8 cellular contexts compared by ENCODE assay signal in genomic region chr16:4253394-4254150, GRCh38. TPM values are rescaled to one million over a fixed set of nuclear protein-coding genes. Genes with fewer than 3 reads are reported as not detected.
DNase-seq lines count a peak whose midpoint lies in the region; ATAC-seq and TF ChIP-seq lines count a peak whose summit lies in the region.

No MANE protein-coding gene starts in this region.

- peak overlapping the region; percentile 88 for H3K4me3 Mint-ChIP-seq in activated T-helper 2 cell treated with anti-CD3 and anti-CD28 coated beads, Interferon-gamma antibody, Interleukin-2, Interleukin-4, amounts not matched to agents 10 μg/mL and 5 μg/mL and 100 μg/mL, durations not matched to agents 14 hours and 24 hours and 36 hours (ENCODE audit: low read depth)
- peak overlapping the region; percentile 94 for H3K4me3 Mint-ChIP-seq in natural killer cell

- H3K9me3 Mint-ChIP-seq in activated T-helper 2 cell treated with anti-CD3 and anti-CD28 coated beads, Interferon-gamma antibody, Interleukin-2, Interleukin-4, amounts not matched to agents 10 μg/mL and 5 μg/mL and 100 μg/mL, durations not matched to agents 14 hours and 24 hours and 36 hours = no peaks in the 10 kb centered on the region
- no peaks in the 10 kb centered on the region for H3K9me3 Mint-ChIP-seq in natural killer cell

- no peaks in the 10 kb centered on the region for H3K9me3 ChIP-seq in fibroblast of lung (ENCODE audit: control insufficient read depth, insufficient read depth, low read depth, low read length)

- ATAC-seq in natural killer cell = peak; percentile 92 to 99 (median 92)

- no peaks in the 10 kb centered on the region for H3K79me2 ChIP-seq in fibroblast of lung (ENCODE audit: control insufficient read depth, insufficient read depth, low read length)

- H3K36me3 ChIP-seq in fibroblast of lung (ENCODE audit: control insufficient read depth, insufficient read depth, low read length) = no peaks in the 10 kb centered on the region

- intact Hi-C loops in activated T-helper 2 cell treated with anti-CD3 and anti-CD28 coated beads, Interferon-gamma antibody, Interleukin-2, Interleukin-4, amounts not matched to agents 10 μg/mL and 5 μg/mL and 100 μg/mL, durations not matched to agents 14 hours and 24 hours and 36 hours (cut with micrococcal nuclease) = loop anchor here (1.0 to 5.0 kb wide), 4 partner anchors 18 to 137 kb away; partner anchors contain the start of gene ADCY9
- intact Hi-C loops in natural killer cell (cut with micrococcal nuclease) = loop anchor here (1.0 to 10.0 kb wide), 6 partner anchors 54 to 514 kb away; partner anchors contain the start of genes ADCY9, UBALD1 and ZNF500

- peak overlapping the region; percentile 95 for H3K27ac Mint-ChIP-seq in activated T-helper 2 cell treated with anti-CD3 and anti-CD28 coated beads, Interferon-gamma antibody, Interleukin-2, Interleukin-4, amounts not matched to agents 10 μg/mL and 5 μg/mL and 100 μg/mL, durations not matched to agents 14 hours and 24 hours and 36 hours
- peak overlapping the region; percentile 89 to 96 for H3K27ac Mint-ChIP-seq in natural killer cell

- H3K9ac ChIP-seq in fibroblast of lung (ENCODE audit: insufficient read depth, low read length) = peak overlapping the region; percentile 69

- peak overlapping the region; percentile 54 for H3K4me3 ChIP-seq in LNCaP clone FGC (ENCODE audit: low read depth, low read length)
- H3K4me3 ChIP-seq in fibroblast of lung (replicated peaks in 1 of 4; ENCODE audit: control extremely low read depth in 1 of 4, insufficient read depth in 1 of 4, low read depth in 3 of 4, low read length in 4 of 4) = peak overlapping the region; percentile 59 to 74 (median 67)

- peaks cover 15% of the 10 kb centered on the region for H3K36me3 Mint-ChIP-seq in activated T-helper 2 cell treated with anti-CD3 and anti-CD28 coated beads, Interferon-gamma antibody, Interleukin-2, Interleukin-4, amounts not matched to agents 10 μg/mL and 5 μg/mL and 100 μg/mL, durations not matched to agents 14 hours and 24 hours and 36 hours (ENCODE audit: low read depth)
- H3K36me3 Mint-ChIP-seq in natural killer cell = no peaks in the 10 kb centered on the region

- peak overlapping the region; percentile 56 for H3K4me2 ChIP-seq in fibroblast of lung (ENCODE audit: extremely low read depth, insufficient read depth, low read length)

- H4K20me1 ChIP-seq in fibroblast of lung (ENCODE audit: control insufficient read depth, extremely low read depth, insufficient read depth, low read length) = no peaks in the 10 kb centered on the region

- no peak for TF ChIP-seq CTCF in LNCaP clone FGC (IDR thresholded peaks at IDR 0.05; ENCODE audit: control insufficient read depth, extremely low read depth, insufficient read depth)
- TF ChIP-seq CTCF in fibroblast of lung (conservative IDR thresholded peaks at IDR 0.05 in 1 of 2, IDR thresholded peaks at IDR 0.05 in 1 of 2; ENCODE audit: low read depth in 1 of 2, low read length in 2 of 2) = no peak
- no peak for TF ChIP-seq CTCF in natural killer cell (IDR thresholded peaks at IDR 0.05)

- H2AFZ ChIP-seq in fibroblast of lung (ENCODE audit: low read length) = peak overlapping the region; percentile 52

- peaks cover 3% of the 10 kb centered on the region for H3K4me1 Mint-ChIP-seq in activated T-helper 2 cell treated with anti-CD3 and anti-CD28 coated beads, Interferon-gamma antibody, Interleukin-2, Interleukin-4, amounts not matched to agents 10 μg/mL and 5 μg/mL and 100 μg/mL, durations not matched to agents 14 hours and 24 hours and 36 hours (ENCODE audit: low read depth)
- peaks cover 0 to 9% of the 10 kb centered on the region in 2 donors for H3K4me1 Mint-ChIP-seq in natural killer cell

- no peaks in the 10 kb centered on the region for H3K27me3 ChIP-seq in fibroblast of lung (ENCODE audit: control insufficient read depth, insufficient read depth, low read length)

- DNase-seq in EL = peak; percentile 99
- DNase-seq in H4 (ENCODE audit: low spot score) = peak; percentile 97
- peak; percentile 97 for DNase-seq in LNCaP clone FGC (ENCODE audit: low read depth)
- peak; percentile 100 for DNase-seq in RPMI8226
- peak; percentile 99 for DNase-seq in activated T-helper 2 cell treated with anti-CD3 and anti-CD28 coated beads, Interferon-gamma antibody, Interleukin-2, Interleukin-4, amounts not matched to agents 10 μg/mL and 5 μg/mL and 100 μg/mL, durations not matched to agents 14 hours and 24 hours and 36 hours (ENCODE audit: low spot score)
- peak; percentile 99 for DNase-seq in fibroblast of lung (ENCODE audit: low read depth in 2 of 2)
- DNase-seq in natural killer cell = peak; percentile 97
- peak; percentile 97 to 100 (median 99) for DNase-seq in stimulated activated naive CD4-positive, alpha-beta T cell (lab: John Stamatoyannopoulos, UW)

- H3K27ac ChIP-seq in fibroblast of lung (ENCODE audit: insufficient read depth, low read length) = peak overlapping the region; percentile 83

- H3K27me3 Mint-ChIP-seq in activated T-helper 2 cell treated with anti-CD3 and anti-CD28 coated beads, Interferon-gamma antibody, Interleukin-2, Interleukin-4, amounts not matched to agents 10 μg/mL and 5 μg/mL and 100 μg/mL, durations not matched to agents 14 hours and 24 hours and 36 hours (ENCODE audit: low read depth) = no peaks in the 10 kb centered on the region
- H3K27me3 Mint-ChIP-seq in natural killer cell (ENCODE audit: low read depth in 2 of 2) = no peaks in the 10 kb centered on the region

- H3K4me1 ChIP-seq in fibroblast of lung (ENCODE audit: control insufficient read depth, extremely low read depth, insufficient read depth, low read length) = no peaks in the 10 kb centered on the region

RNA-seq across cellular contexts. Expression of gene SRL, which starts 11.7 kb away (rescaled TPM):
- total RNA-seq in H4 (2014; rRNA removed; shearing (Covaris generic)) = not detected in 2 replicates
- total RNA-seq in activated T-helper 2 cell treated with anti-CD3 and anti-CD28 coated beads, Interferon-gamma antibody, Interleukin-2, Interleukin-4, amounts not matched to agents 10 μg/mL and 5 μg/mL and 100 μg/mL, durations not matched to agents 14 hours and 24 hours and 36 hours = not detected in 2 replicates
- total RNA-seq in fibroblast of lung (under 0.01 and 0.17 TPM in 2 replicates), natural killer cell (not detected)
- polyA plus RNA-seq in fibroblast of lung = 0.07 TPM in 2 replicates
- polyA plus RNA-seq in fibroblast of lung (2012) = 0.03 and 0.06 TPM in 2 replicates
- not detected in 2 replicates for polyA minus RNA-seq in fibroblast of lung (ENCODE audit: low replicate concordance)

RNA-seq across cellular contexts. Expression of gene TFAP4, which starts 19.3 kb away (rescaled TPM):
- total RNA-seq in H4 (2014; rRNA removed; shearing (Covaris generic)) = 7.3 and 8.8 TPM in 2 replicates
- 40.4 and 41.9 TPM in 2 replicates for total RNA-seq in activated T-helper 2 cell treated with anti-CD3 and anti-CD28 coated beads, Interferon-gamma antibody, Interleukin-2, Interleukin-4, amounts not matched to agents 10 μg/mL and 5 μg/mL and 100 μg/mL, durations not matched to agents 14 hours and 24 hours and 36 hours
- total RNA-seq in fibroblast of lung (8.2 and 8.9 TPM in 2 replicates), natural killer cell (1 to 10 TPM; 6.5 to 9.6 (median 8.9) TPM)
- polyA plus RNA-seq in fibroblast of lung = 3.5 and 6.6 TPM in 2 replicates
- 6.8 and 9.5 TPM in 2 replicates for polyA plus RNA-seq in fibroblast of lung (2012)
- polyA minus RNA-seq in fibroblast of lung (ENCODE audit: low replicate concordance) = 7.0 and 9.8 TPM in 2 replicates

Comparison
In these comparisons a context has a peak if more than half of its experiments do, and no peak if none do; other contexts are left out.
1. Peak in every context shown above with its lines: DNase-seq, ATAC-seq, H3K4me3 ChIP-seq and H3K27ac ChIP-seq.